Comparison of ENCODE assay signal across 1 cellular context in the genomic region with DNA sequence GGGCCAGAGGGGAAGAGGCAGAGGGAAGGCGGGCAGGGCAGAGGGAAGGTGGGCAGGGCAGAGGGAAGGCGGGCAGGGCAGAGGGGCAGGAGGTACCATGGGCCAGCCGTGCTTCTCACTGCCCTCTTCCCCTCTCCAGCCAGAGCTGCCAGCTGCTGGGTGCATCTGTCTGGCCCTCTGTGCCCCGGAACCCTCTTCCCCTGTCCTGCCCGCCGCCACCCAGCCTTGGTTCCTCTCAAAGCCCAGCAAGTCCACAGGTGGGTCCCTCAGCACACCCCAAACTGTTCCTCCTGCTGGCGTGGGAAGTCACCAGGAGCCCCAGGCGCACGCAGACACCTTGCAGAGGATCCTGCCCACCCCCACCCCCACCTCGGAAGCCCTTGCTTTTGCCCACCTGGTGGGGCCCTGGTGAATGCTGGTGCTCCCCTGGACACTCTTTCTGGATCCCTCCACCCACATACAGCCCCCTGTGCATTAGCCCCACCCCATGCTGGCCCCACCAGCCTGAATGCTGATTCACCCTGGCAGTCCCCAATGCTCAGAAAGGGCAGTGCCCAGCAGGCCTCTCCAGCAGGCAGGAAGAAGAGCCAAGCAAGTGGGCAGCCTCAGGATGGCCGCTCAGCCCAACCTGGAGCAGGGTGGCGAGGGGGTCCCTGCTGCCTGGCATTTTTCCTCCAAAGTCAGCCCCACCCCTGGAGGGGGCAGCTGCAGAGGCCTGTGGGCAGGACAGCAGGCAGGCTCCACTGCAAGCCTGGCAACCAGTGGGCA.
TF ChIP-seq lines count a peak whose summit lies in the region.

No MANE protein-coding gene starts in this region.

TF ChIP-seq in liver, 16 proteins besides CTCF, POLR2A, EP300 and RAD21 (continued from another document):
- TF ChIP-seq, protein P1, sequence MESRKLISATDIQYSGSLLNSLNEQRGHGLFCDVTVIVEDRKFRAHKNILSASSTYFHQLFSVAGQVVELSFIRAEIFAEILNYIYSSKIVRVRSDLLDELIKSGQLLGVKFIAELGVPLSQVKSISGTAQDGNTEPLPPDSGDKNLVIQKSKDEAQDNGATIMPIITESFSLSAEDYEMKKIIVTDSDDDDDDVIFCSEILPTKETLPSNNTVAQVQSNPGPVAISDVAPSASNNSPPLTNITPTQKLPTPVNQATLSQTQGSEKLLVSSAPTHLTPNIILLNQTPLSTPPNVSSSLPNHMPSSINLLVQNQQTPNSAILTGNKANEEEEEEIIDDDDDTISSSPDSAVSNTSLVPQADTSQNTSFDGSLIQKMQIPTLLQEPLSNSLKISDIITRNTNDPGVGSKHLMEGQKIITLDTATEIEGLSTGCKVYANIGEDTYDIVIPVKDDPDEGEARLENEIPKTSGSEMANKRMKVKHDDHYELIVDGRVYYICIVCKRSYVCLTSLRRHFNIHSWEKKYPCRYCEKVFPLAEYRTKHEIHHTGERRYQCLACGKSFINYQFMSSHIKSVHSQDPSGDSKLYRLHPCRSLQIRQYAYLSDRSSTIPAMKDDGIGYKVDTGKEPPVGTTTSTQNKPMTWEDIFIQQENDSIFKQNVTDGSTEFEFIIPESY (IDR thresholded peaks at IDR 0.05), result no peak
- TF ChIP-seq SP1 (IDR thresholded peaks at IDR 0.05), result no peak
- TF ChIP-seq NR2F2 (IDR thresholded peaks at IDR 0.05), result no peak
- no peak for TF ChIP-seq HNF4G (IDR thresholded peaks at IDR 0.05)
- no peak for TF ChIP-seq FOXA1 (IDR thresholded peaks at IDR 0.05)
- TF ChIP-seq YY1 (IDR thresholded peaks at IDR 0.05), result no peak
